In the genomic region with DNA sequence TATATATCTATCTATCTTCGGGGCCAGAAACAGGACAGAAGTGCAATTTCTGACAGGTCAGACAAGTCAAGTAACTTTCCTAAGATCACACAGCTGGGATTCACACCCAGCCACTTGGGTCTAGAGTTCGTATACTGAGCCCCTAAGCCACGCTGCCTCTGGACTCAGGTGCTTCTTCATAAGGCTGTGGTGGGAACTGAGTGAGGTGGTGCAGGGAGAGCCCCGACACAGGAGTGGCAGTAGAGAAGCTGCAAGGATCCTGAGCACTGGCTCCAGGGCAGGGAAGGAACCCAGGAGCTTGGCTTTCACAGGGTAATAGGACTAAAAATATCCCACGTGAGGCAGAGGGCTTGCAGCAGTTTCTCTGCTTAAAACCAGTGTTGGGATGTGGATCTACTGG, we compare ENCODE assay signal across 41 cellular contexts. TPM values are rescaled to one million over a fixed set of nuclear protein-coding genes. Genes with fewer than 3 reads are reported as not detected.
"Had no signal": no experiment of that assay in that cellular context is flagged by ENCODE, and none has a peak within 500 bp of the region (broad histone marks: within the 10 kb centered on the region; RNA-seq: fewer than 3 reads in every experiment).

No MANE protein-coding gene starts in this region.

- H3K4me1 ChIP-seq: adrenal gland, ascending aorta, body of pancreas, breast epithelium had no signal

- H3K27me3 ChIP-seq: adrenal gland, ascending aorta, body of pancreas, brain microvascular endothelial cell, cardiac muscle cell had no signal

- H3K36me3 Mint-ChIP-seq: activated naive CD4-positive, alpha-beta T cell treated with anti-CD3 and anti-CD28 coated beads, Interleukin-2, amount 10 ng/mL, durations not matched to agents 7 days and 5 days; activated naive CD4-positive, alpha-beta T cell treated with anti-CD3 and anti-CD28 coated beads, Interleukin-2, amount 50 U/mL, for 72 hours; activated naive CD8-positive, alpha-beta T cell; activated naive CD8-positive, alpha-beta T cell treated with anti-CD3 and anti-CD28 coated beads for 36 hours; activated naive CD8-positive, alpha-beta T cell treated with anti-CD3 and anti-CD28 coated beads, Interleukin-2, amount 10 ng/mL, durations not matched to agents 7 days and 5 days; brain had no signal

- H3K4me3 ChIP-seq: adrenal gland, ascending aorta, body of pancreas, breast epithelium, cardiac muscle cell had no signal

- DNase-seq: activated effector memory CD4-positive, alpha-beta T cell treated with anti-CD3 and anti-CD28 coated beads, Interleukin-2, amount 50 U/mL, for 16 hours; activated effector memory CD4-positive, alpha-beta T cell treated with Interleukin-2 at 50 U/mL for 16 hours; activated gamma-delta T cell; activated gamma-delta T cell treated with Interleukin-2 at 50 U/mL for 16 hours; activated naive CD4-positive, alpha-beta T cell; activated naive CD4-positive, alpha-beta T cell treated with anti-CD3 and anti-CD28 coated beads for 36 hours; activated naive CD4-positive, alpha-beta T cell treated with anti-CD3 and anti-CD28 coated beads, Interleukin-2, amount 10 ng/mL, durations not matched to agents 7 days and 5 days; activated naive CD4-positive, alpha-beta T cell treated with anti-CD3 and anti-CD28 coated beads, Interleukin-2, amount 50 U/mL, for 16 hours; activated naive CD4-positive, alpha-beta T cell treated with Interleukin-2 at 50 U/mL for 16 hours; activated naive CD8-positive, alpha-beta T cell treated with anti-CD3 and anti-CD28 coated beads for 36 hours; activated naive CD8-positive, alpha-beta T cell treated with anti-CD3 and anti-CD28 coated beads, Interleukin-2, amount 10 ng/mL, durations not matched to agents 7 days and 5 days; activated naive CD8-positive, alpha-beta T cell treated with anti-CD3 and anti-CD28 coated beads, Interleukin-2, amount 50 U/mL, for 24 hours; activated T-cell treated with anti-CD3 and anti-CD28 coated beads for 4 hours; activated T-cell treated with anti-CD3 and anti-CD28 coated beads, Interleukin-2, amount 50 U/mL, for 1 hour; activated T-cell treated with anti-CD3 and anti-CD28 coated beads, Interleukin-2, amount 50 U/mL, for 24 hours; activated T-cell treated with anti-CD3 and anti-CD28 coated beads, Interleukin-2, amount 50 U/mL, for 4 hours; activated T-cell treated with anti-CD3 and anti-CD28 coated beads, Interleukin-2, amount 50 U/mL, for 48 hours; activated T-cell treated with anti-CD3 and anti-CD28 coated beads, Interleukin-2, amount 50 U/mL, for 72 hours; adrenal gland; amniotic stem cell; amygdala; anterior cingulate cortex; aorta; body of pancreas; brain microvascular endothelial cell; caudate nucleus; central memory CD4-positive, alpha-beta T cell had no signal

- H3K4me3 Mint-ChIP-seq: activated naive CD4-positive, alpha-beta T cell treated with anti-CD3 and anti-CD28 coated beads for 36 hours; activated naive CD4-positive, alpha-beta T cell treated with anti-CD3 and anti-CD28 coated beads, Interleukin-2, amount 10 ng/mL, durations not matched to agents 7 days and 5 days; activated naive CD4-positive, alpha-beta T cell treated with anti-CD3 and anti-CD28 coated beads, Interleukin-2, amount 50 U/mL, for 24 hours; activated naive CD8-positive, alpha-beta T cell; activated naive CD8-positive, alpha-beta T cell treated with anti-CD3 and anti-CD28 coated beads for 36 hours; activated naive CD8-positive, alpha-beta T cell treated with anti-CD3 and anti-CD28 coated beads, Interleukin-2, amount 10 ng/mL, durations not matched to agents 7 days and 5 days; activated naive CD8-positive, alpha-beta T cell treated with anti-CD3 and anti-CD28 coated beads, Interleukin-2, amount 50 U/mL, for 24 hours; activated T-cell treated with anti-CD3 and anti-CD28 coated beads, Interleukin-2, amount 50 U/mL, for 24 hours; activated T-cell treated with anti-CD3 and anti-CD28 coated beads, Interleukin-2, amount 50 U/mL, for 4 hours; activated T-cell treated with anti-CD3 and anti-CD28 coated beads, Interleukin-2, amount 50 U/mL, for 72 hours; activated T-helper 1 cell treated with anti-CD3 and anti-CD28 coated beads, Interleukin-12 subunit alpha, Interleukin-12 subunit beta, Interleukin-2, Interleukin-4 antibody, amounts not matched to agents 30 ng/mL and 10 ng/mL and 1 ng/mL, durations not matched to agents 14 hours and 24 hours and 36 hours; activated T-helper 17 cell treated with anti-CD3 and anti-CD28 coated beads, Interleukin-2, amount 50 U/mL, for 72 hours; brain; central memory CD8-positive, alpha-beta T cell had no signal

- ATAC-seq: activated naive CD4-positive, alpha-beta T cell treated with anti-CD3 and anti-CD28 coated beads, Interleukin-2, amount 50 U/mL, for 72 hours; activated naive CD8-positive, alpha-beta T cell treated with anti-CD3 and anti-CD28 coated beads, Interleukin-2, amount 50 U/mL, for 24 hours; activated T-cell treated with anti-CD3 and anti-CD28 coated beads, Interleukin-2, amount 50 U/mL, for 4 hours; activated T-cell treated with anti-CD3 and anti-CD28 coated beads, Interleukin-2, amount 50 U/mL, for 72 hours; activated T-helper 17 cell treated with anti-CD3 and anti-CD28 coated beads, Interleukin-2, amount 50 U/mL, for 72 hours; body of pancreas had no signal

- H3K9me3 ChIP-seq: adrenal gland, ascending aorta, body of pancreas had no signal

- H3K27me3 Mint-ChIP-seq: activated naive CD4-positive, alpha-beta T cell treated with anti-CD3 and anti-CD28 coated beads, Interleukin-2, amount 10 ng/mL, durations not matched to agents 7 days and 5 days; activated naive CD8-positive, alpha-beta T cell treated with anti-CD3 and anti-CD28 coated beads for 36 hours; brain had no signal

- H3K4me1 Mint-ChIP-seq: activated naive CD4-positive, alpha-beta T cell treated with anti-CD3 and anti-CD28 coated beads, Interleukin-2, amount 10 ng/mL, durations not matched to agents 7 days and 5 days; activated naive CD4-positive, alpha-beta T cell treated with anti-CD3 and anti-CD28 coated beads, Interleukin-2, amount 50 U/mL, for 24 hours; activated naive CD8-positive, alpha-beta T cell treated with anti-CD3 and anti-CD28 coated beads for 36 hours; activated naive CD8-positive, alpha-beta T cell treated with anti-CD3 and anti-CD28 coated beads, Interleukin-2, amount 10 ng/mL, durations not matched to agents 7 days and 5 days; activated naive CD8-positive, alpha-beta T cell treated with anti-CD3 and anti-CD28 coated beads, Interleukin-2, amount 50 U/mL, for 24 hours; activated T-helper 17 cell treated with anti-CD3 and anti-CD28 coated beads, Interleukin-2, amount 50 U/mL, for 72 hours; brain; central memory CD8-positive, alpha-beta T cell had no signal

- H3K36me3 ChIP-seq: adrenal gland, ascending aorta, brain microvascular endothelial cell, breast epithelium, cardiac muscle cell had no signal

- H3K27ac ChIP-seq: adrenal gland, ascending aorta, body of pancreas, brain microvascular endothelial cell, breast epithelium, cardiac muscle cell had no signal

- H3K9me3 Mint-ChIP-seq: activated naive CD4-positive, alpha-beta T cell treated with anti-CD3 and anti-CD28 coated beads for 36 hours; activated naive CD4-positive, alpha-beta T cell treated with anti-CD3 and anti-CD28 coated beads, Interleukin-2, amount 10 ng/mL, durations not matched to agents 7 days and 5 days; activated naive CD8-positive, alpha-beta T cell treated with anti-CD3 and anti-CD28 coated beads, Interleukin-2, amount 50 U/mL, for 24 hours; activated T-cell treated with anti-CD3 and anti-CD28 coated beads, Interleukin-2, amount 50 U/mL, for 24 hours; activated T-cell treated with anti-CD3 and anti-CD28 coated beads, Interleukin-2, amount 50 U/mL, for 4 hours; activated T-helper 1 cell treated with anti-CD3 and anti-CD28 coated beads, Interleukin-12 subunit alpha, Interleukin-12 subunit beta, Interleukin-2, Interleukin-4 antibody, amounts not matched to agents 30 ng/mL and 10 ng/mL and 1 ng/mL, durations not matched to agents 14 hours and 24 hours and 36 hours; activated T-helper 2 cell treated with anti-CD3 and anti-CD28 coated beads, Interferon-gamma antibody, Interleukin-2, Interleukin-4, amounts not matched to agents 10 μg/mL and 5 μg/mL and 100 μg/mL, durations not matched to agents 14 hours and 24 hours and 36 hours; central memory CD8-positive, alpha-beta T cell had no signal

- H3K27ac Mint-ChIP-seq: activated naive CD4-positive, alpha-beta T cell treated with anti-CD3 and anti-CD28 coated beads for 36 hours; activated naive CD4-positive, alpha-beta T cell treated with anti-CD3 and anti-CD28 coated beads, Interleukin-2, amount 10 ng/mL, durations not matched to agents 7 days and 5 days; activated naive CD4-positive, alpha-beta T cell treated with anti-CD3 and anti-CD28 coated beads, Interleukin-2, amount 50 U/mL, for 24 hours; activated naive CD4-positive, alpha-beta T cell treated with anti-CD3 and anti-CD28 coated beads, Interleukin-2, amount 50 U/mL, for 72 hours; activated naive CD8-positive, alpha-beta T cell; activated naive CD8-positive, alpha-beta T cell treated with anti-CD3 and anti-CD28 coated beads for 36 hours; activated naive CD8-positive, alpha-beta T cell treated with anti-CD3 and anti-CD28 coated beads, Interleukin-2, amount 10 ng/mL, durations not matched to agents 7 days and 5 days; activated naive CD8-positive, alpha-beta T cell treated with anti-CD3 and anti-CD28 coated beads, Interleukin-2, amount 50 U/mL, for 24 hours; activated T-cell treated with anti-CD3 and anti-CD28 coated beads, Interleukin-2, amount 50 U/mL, for 24 hours; activated T-cell treated with anti-CD3 and anti-CD28 coated beads, Interleukin-2, amount 50 U/mL, for 72 hours; activated T-helper 1 cell treated with anti-CD3 and anti-CD28 coated beads, Interleukin-12 subunit alpha, Interleukin-12 subunit beta, Interleukin-2, Interleukin-4 antibody, amounts not matched to agents 30 ng/mL and 10 ng/mL and 1 ng/mL, durations not matched to agents 14 hours and 24 hours and 36 hours; activated T-helper 17 cell treated with anti-CD3 and anti-CD28 coated beads, Interleukin-2, amount 50 U/mL, for 72 hours; activated T-helper 2 cell treated with anti-CD3 and anti-CD28 coated beads, Interferon-gamma antibody, Interleukin-2, Interleukin-4, amounts not matched to agents 10 μg/mL and 5 μg/mL and 100 μg/mL, durations not matched to agents 14 hours and 24 hours and 36 hours; brain had no signal

RNA-seq across cellular contexts. Expression of a gene that starts 33.8 kb away (rescaled TPM):
- total RNA-seq: activated naive CD4-positive, alpha-beta T cell treated with anti-CD3 and anti-CD28 coated beads for 36 hours; activated naive CD4-positive, alpha-beta T cell treated with anti-CD3 and anti-CD28 coated beads, Interleukin-2, amount 50 U/mL, for 72 hours; activated naive CD8-positive, alpha-beta T cell treated with anti-CD3 and anti-CD28 coated beads for 36 hours; activated naive CD8-positive, alpha-beta T cell treated with anti-CD3 and anti-CD28 coated beads, Interleukin-2, amount 10 ng/mL, durations not matched to agents 7 days and 5 days; activated T-cell treated with anti-CD3 and anti-CD28 coated beads, Interleukin-2, amount 50 U/mL, for 4 hours; activated T-cell treated with anti-CD3 and anti-CD28 coated beads, Interleukin-2, amount 50 U/mL, for 72 hours; activated T-helper 1 cell treated with anti-CD3 and anti-CD28 coated beads, Interleukin-12 subunit alpha, Interleukin-12 subunit beta, Interleukin-2, Interleukin-4 antibody, amounts not matched to agents 30 ng/mL and 10 ng/mL and 1 ng/mL, durations not matched to agents 14 hours and 24 hours and 36 hours; activated T-helper 17 cell treated with anti-CD3 and anti-CD28 coated beads, Interleukin-2, amount 50 U/mL, for 72 hours; activated T-helper 2 cell treated with anti-CD3 and anti-CD28 coated beads, Interferon-gamma antibody, Interleukin-2, Interleukin-4, amounts not matched to agents 10 μg/mL and 5 μg/mL and 100 μg/mL, durations not matched to agents 14 hours and 24 hours and 36 hours; adrenal gland; aorta; ascending aorta; astrocyte; body of pancreas; breast epithelium; bronchial epithelial cell; cardiac muscle cell; cardiac septum had no signal

RNA-seq across cellular contexts. Expression of a gene that starts 48.9 kb away (rescaled TPM):
- total RNA-seq: activated naive CD8-positive, alpha-beta T cell treated with anti-CD3 and anti-CD28 coated beads, Interleukin-2, amount 10 ng/mL, durations not matched to agents 7 days and 5 days; aorta; ascending aorta; breast epithelium; bronchial epithelial cell had no signal
